In the genomic region with DNA sequence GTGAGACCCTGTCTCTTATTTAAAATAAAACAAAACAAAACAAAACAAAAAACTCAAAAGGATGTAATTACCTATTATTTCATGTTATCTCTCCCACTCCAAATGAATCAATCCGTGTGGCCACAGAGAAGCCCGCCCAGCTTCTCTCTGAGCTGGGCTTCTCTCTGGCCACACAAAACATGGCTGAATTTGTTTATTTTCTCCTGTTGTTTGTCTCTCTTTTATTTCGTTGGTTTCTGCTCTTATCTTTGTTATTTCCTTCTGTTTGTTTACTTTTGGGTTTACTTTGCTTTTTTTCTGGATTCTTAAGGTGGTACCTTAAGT, we compare ENCODE assay signal across 1 cellular context.
TF ChIP-seq lines count a peak whose summit lies in the region.

No MANE protein-coding gene starts in this region.

TF ChIP-seq in GM12878, 131 proteins besides CTCF, POLR2A, EP300 and RAD21:
- TF ChIP-seq, protein P1, sequence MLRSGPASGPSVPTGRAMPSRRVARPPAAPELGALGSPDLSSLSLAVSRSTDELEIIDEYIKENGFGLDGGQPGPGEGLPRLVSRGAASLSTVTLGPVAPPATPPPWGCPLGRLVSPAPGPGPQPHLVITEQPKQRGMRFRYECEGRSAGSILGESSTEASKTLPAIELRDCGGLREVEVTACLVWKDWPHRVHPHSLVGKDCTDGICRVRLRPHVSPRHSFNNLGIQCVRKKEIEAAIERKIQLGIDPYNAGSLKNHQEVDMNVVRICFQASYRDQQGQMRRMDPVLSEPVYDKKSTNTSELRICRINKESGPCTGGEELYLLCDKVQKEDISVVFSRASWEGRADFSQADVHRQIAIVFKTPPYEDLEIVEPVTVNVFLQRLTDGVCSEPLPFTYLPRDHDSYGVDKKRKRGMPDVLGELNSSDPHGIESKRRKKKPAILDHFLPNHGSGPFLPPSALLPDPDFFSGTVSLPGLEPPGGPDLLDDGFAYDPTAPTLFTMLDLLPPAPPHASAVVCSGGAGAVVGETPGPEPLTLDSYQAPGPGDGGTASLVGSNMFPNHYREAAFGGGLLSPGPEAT (IDR thresholded peaks at IDR 0.05; ENCODE audit: low read depth) = no peak
- TF ChIP-seq, protein P2, sequence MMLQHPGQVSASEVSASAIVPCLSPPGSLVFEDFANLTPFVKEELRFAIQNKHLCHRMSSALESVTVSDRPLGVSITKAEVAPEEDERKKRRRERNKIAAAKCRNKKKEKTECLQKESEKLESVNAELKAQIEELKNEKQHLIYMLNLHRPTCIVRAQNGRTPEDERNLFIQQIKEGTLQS (IDR thresholded peaks at IDR 0.05; ENCODE audit: borderline replicate concordance, extremely low read depth, low read depth, low read length) = no peak
- TF ChIP-seq SPI1 (IDR thresholded peaks at IDR 0.05; ENCODE audit: borderline replicate concordance, insufficient read depth, low read depth, low read length) (no peak), NBN (IDR thresholded peaks at IDR 0.05) (0 out of 2 replicates have a peak, but pooled peaks have one; percentile 24), STAT3 (IDR thresholded peaks at IDR 0.05; ENCODE audit: low read depth, low read length) (no peak), NFIC (IDR thresholded peaks at IDR 0.05; ENCODE audit: low read depth, low read length) (0 out of 2 replicates have a peak, but pooled peaks have one; percentile 8), YBX1 (IDR thresholded peaks at IDR 0.05) (no peak), SRF (IDR thresholded peaks at IDR 0.05; ENCODE audit: low read depth in 2 of 2, low read length in 2 of 2) (no peak), ZNF274 (IDR thresholded peaks at IDR 0.05; ENCODE audit: insufficient read depth, insufficient read length) (no peak), ETV6 (conservative IDR thresholded peaks at IDR 0.05 in 1 of 2, IDR thresholded peaks at IDR 0.05 in 1 of 2; ENCODE audit: borderline replicate concordance in 1 of 2, low read depth in 1 of 2) (no peak), GATAD2B (conservative IDR thresholded peaks at IDR 0.05; ENCODE audit: low read depth) (no peak), PAX8 (IDR thresholded peaks at IDR 0.05) (no peak), HDGF (IDR thresholded peaks at IDR 0.05) (peak; percentile 27; the same call in 1 of the 2 replicates), CBFB (IDR thresholded peaks at IDR 0.05; ENCODE audit: low read depth) (no peak), IKZF1 (conservative IDR thresholded peaks at IDR 0.05) (no peak), JUND (IDR thresholded peaks at IDR 0.05; ENCODE audit: low read depth, low read length) (no peak)
- TF ChIP-seq, protein P3, sequence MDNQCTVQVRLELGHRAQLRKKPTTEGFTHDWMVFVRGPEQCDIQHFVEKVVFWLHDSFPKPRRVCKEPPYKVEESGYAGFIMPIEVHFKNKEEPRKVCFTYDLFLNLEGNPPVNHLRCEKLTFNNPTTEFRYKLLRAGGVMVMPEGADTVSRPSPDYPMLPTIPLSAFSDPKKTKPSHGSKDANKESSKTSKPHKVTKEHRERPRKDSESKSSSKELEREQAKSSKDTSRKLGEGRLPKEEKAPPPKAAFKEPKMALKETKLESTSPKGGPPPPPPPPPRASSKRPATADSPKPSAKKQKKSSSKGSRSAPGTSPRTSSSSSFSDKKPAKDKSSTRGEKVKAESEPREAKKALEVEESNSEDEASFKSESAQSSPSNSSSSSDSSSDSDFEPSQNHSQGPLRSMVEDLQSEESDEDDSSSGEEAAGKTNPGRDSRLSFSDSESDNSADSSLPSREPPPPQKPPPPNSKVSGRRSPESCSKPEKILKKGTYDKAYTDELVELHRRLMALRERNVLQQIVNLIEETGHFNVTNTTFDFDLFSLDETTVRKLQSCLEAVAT (IDR thresholded peaks at IDR 0.05) = no peak
